9 cellular contexts compared by ENCODE assay signal in genomic region chr5:137058089-137058488, GRCh38.
"Had no signal": no experiment of that assay in that cellular context is flagged by ENCODE, and none has a peak within 500 bp of the region (broad histone marks: within the 10 kb centered on the region; RNA-seq: fewer than 3 reads in every experiment).

No MANE protein-coding gene starts in this region.

- H3K4me1 ChIP-seq: HAP-1 had no signal

- DNase-seq: GM23248, GOT3, H7, H9, HCEC 1CT, HFFc6 had no signal

- ATAC-seq: GM23338, HCT116 had no signal

- H3K36me3 ChIP-seq: HAP-1 had no signal

- H3K4me2 ChIP-seq: GM23338 had no signal

- H3K4me3 ChIP-seq: GM23248, GM23338, HAP-1 had no signal

- H3K9ac ChIP-seq: GM23248 had no signal

- H2AFZ ChIP-seq: GM23248, GM23338 had no signal

- H3K9me3 ChIP-seq: HAP-1 had no signal

- H3K27ac ChIP-seq: GM23248 had no signal
